ENCODE assay signal across 22 cellular contexts in the genomic region with DNA sequence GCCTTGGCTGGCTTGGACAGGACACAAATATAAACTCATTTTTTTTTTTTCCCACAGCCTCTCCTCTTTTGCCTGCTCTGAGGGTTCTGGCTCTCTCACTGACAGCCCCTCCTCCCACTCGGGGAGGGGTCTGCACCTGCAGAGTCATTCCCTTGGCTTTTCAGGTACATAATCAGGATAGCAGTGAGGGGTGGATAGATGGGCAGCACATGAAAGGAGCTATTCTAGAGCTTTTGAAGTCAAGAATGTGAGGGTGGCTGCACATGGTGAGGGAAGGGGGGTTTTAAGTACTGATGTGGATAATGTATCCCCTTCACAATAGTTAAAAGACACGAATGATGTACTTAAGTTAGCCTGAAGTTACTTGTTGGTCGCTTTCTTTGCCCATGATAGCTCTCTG.
"Had no signal": no experiment of that assay in that cellular context is flagged by ENCODE, and none has a peak within 500 bp of the region (broad histone marks: within the 10 kb centered on the region; RNA-seq: fewer than 3 reads in every experiment).

No MANE protein-coding gene starts in this region.

- DNase-seq: effector memory CD4-positive, alpha-beta T cell; foreskin fibroblast; glutamatergic neuron; kidney; left cardiac atrium; left ventricle myocardium inferior; lower lobe of right lung; natural killer cell; nucleus accumbens; ovary; sigmoid colon; stimulated activated CD4-positive, alpha-beta T cell treated with anti-CD3 and anti-CD28 coated beads, Interleukin-12 subunit alpha, Interleukin-12 subunit beta, amount 100 ng/mL, for 4 hours; stimulated activated naive CD4-positive, alpha-beta T cell; stomach; substantia nigra; transverse colon had no signal

- H3K4me3 ChIP-seq: esophagus muscularis mucosa, gastroesophageal sphincter, left ventricle myocardium inferior, lower lobe of right lung, ovary, right atrium auricular region, sigmoid colon, skin epidermis, stomach, thoracic aorta, transverse colon had no signal

- H3K27me3 ChIP-seq: esophagus muscularis mucosa, gastroesophageal sphincter, ovary, right atrium auricular region, sigmoid colon, stomach, transverse colon had no signal

- H3K27ac ChIP-seq: epithelial cell of prostate, esophagus muscularis mucosa, gastroesophageal sphincter, left ventricle myocardium inferior, lower lobe of right lung, ovary, right atrium auricular region, sigmoid colon, skin epidermis, stomach, thoracic aorta, transverse colon had no signal

- H3K4me1 ChIP-seq: esophagus muscularis mucosa, gastroesophageal sphincter, left ventricle myocardium inferior, lower lobe of right lung, right atrium auricular region, sigmoid colon, stomach, transverse colon had no signal

- H3K36me3 ChIP-seq: esophagus muscularis mucosa, gastroesophageal sphincter, left ventricle myocardium inferior, lower lobe of right lung, ovary, right atrium auricular region, sigmoid colon, stomach, thoracic aorta, transverse colon had no signal

- FAIRE-seq: kidney had no signal

- H3K9me3 ChIP-seq: esophagus muscularis mucosa, gastroesophageal sphincter, left ventricle myocardium inferior, lower lobe of right lung, ovary, sigmoid colon, stomach, thoracic aorta, transverse colon had no signal
